1 cellular context compared by ENCODE assay signal in the genomic region with DNA sequence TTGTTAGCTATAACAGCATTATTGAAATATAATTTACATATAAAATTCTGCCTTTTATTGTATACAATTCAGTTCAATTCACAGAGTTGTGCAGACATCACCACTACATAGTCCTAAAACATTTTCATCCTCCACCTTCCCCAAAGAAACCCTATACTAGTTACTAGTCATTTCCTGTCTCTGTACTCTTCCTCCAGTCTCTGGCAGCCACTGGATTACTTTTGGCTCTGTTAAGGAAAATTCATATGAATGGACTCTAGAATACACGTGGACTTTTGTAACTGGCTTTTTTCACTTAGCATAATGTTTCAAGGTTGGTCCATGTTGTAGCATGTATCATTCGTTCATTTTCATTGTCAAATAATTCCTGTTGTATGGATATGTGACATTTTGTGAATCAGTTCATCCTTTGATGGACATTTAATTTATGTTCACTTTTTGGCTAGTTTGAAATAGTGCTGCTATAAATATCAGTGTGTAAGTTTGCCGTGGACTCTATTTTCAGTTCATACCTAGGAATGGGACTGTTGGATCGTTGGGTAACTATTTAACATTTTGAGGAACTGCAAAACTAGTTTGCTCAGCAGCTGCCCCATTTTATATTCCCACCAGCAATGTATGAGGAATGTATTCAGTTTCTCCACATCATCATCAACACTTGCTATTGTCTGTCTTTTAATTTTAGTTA.
TF ChIP-seq lines count a peak whose summit lies in the region.

No MANE protein-coding gene starts in this region.

TF ChIP-seq in K562, 482 proteins besides CTCF, POLR2A, EP300 and RAD21 (continued from another document):
- TF ChIP-seq, protein P1, sequence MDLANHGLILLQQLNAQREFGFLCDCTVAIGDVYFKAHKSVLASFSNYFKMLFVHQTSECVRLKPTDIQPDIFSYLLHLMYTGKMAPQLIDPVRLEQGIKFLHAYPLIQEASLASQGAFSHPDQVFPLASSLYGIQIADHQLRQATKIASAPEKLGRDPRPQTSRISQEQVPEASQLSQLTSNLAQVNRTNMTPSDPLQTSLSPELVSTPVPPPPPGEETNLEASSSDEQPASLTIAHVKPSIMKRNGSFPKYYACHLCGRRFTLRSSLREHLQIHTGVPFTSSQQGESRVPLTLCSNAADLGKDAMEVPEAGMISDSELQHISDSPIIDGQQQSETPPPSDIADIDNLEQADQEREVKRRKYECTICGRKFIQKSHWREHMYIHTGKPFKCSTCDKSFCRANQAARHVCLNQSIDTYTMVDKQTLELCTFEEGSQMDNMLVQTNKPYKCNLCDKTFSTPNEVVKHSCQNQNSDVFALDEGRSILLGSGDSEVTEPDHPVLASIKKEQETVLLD (IDR thresholded peaks at IDR 0.05), result no peak
- no peak for TF ChIP-seq MEF2D (tag; conservative IDR thresholded peaks at IDR 0.05; ENCODE audit: low read depth)
- TF ChIP-seq, protein P2, sequence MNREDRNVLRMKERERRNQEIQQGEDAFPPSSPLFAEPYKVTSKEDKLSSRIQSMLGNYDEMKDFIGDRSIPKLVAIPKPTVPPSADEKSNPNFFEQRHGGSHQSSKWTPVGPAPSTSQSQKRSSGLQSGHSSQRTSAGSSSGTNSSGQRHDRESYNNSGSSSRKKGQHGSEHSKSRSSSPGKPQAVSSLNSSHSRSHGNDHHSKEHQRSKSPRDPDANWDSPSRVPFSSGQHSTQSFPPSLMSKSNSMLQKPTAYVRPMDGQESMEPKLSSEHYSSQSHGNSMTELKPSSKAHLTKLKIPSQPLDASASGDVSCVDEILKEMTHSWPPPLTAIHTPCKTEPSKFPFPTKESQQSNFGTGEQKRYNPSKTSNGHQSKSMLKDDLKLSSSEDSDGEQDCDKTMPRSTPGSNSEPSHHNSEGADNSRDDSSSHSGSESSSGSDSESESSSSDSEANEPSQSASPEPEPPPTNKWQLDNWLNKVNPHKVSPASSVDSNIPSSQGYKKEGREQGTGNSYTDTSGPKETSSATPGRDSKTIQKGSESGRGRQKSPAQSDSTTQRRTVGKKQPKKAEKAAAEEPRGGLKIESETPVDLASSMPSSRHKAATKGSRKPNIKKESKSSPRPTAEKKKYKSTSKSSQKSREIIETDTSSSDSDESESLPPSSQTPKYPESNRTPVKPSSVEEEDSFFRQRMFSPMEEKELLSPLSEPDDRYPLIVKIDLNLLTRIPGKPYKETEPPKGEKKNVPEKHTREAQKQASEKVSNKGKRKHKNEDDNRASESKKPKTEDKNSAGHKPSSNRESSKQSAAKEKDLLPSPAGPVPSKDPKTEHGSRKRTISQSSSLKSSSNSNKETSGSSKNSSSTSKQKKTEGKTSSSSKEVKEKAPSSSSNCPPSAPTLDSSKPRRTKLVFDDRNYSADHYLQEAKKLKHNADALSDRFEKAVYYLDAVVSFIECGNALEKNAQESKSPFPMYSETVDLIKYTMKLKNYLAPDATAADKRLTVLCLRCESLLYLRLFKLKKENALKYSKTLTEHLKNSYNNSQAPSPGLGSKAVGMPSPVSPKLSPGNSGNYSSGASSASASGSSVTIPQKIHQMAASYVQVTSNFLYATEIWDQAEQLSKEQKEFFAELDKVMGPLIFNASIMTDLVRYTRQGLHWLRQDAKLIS (CRISPR knock-in tag; IDR thresholded peaks at IDR 0.05), result no peak
- TF ChIP-seq NCOA2 (IDR thresholded peaks at IDR 0.05; ENCODE audit: partially characterized antibody in 2 of 2), result no peak
- TF ChIP-seq RBM25 (IDR thresholded peaks at IDR 0.05; ENCODE audit: low read depth, low read length, severe bottlenecking), result peak; percentile 18
- TF ChIP-seq CBFB (CRISPR knock-in tag; IDR thresholded peaks at IDR 0.05), result no peak
- TF ChIP-seq, protein P3, sequence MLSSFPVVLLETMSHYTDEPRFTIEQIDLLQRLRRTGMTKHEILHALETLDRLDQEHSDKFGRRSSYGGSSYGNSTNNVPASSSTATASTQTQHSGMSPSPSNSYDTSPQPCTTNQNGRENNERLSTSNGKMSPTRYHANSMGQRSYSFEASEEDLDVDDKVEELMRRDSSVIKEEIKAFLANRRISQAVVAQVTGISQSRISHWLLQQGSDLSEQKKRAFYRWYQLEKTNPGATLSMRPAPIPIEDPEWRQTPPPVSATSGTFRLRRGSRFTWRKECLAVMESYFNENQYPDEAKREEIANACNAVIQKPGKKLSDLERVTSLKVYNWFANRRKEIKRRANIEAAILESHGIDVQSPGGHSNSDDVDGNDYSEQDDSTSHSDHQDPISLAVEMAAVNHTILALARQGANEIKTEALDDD (IDR thresholded peaks at IDR 0.05), result peak; percentile 30; the same call in 1 of the 2 replicates
TF ChIP-seq in K562: peak in this region for 2.
